13 cellular contexts compared by ENCODE assay signal in genomic region chr2:204483497-204484164, GRCh38.
A peak's percentile ranks its signal among the peaks of the same experiment; 100 is the strongest.
DNase-seq lines count a peak whose midpoint lies in the region; ATAC-seq and TF ChIP-seq lines count a peak whose summit lies in the region.
"Had no signal": no experiment of that assay in that cellular context is flagged by ENCODE, and none has a peak within 500 bp of the region (broad histone marks: within the 10 kb centered on the region; RNA-seq: fewer than 3 reads in every experiment).

No MANE protein-coding gene starts in this region.

- intact Hi-C loops in CD8-positive, alpha-beta T cell (cut with DNase I, micrococcal nuclease) = no loop called here

- H3K27me3 Mint-ChIP-seq in CD8-positive, alpha-beta T cell (ENCODE audit: low read depth) = peaks cover 2% of the 10 kb centered on the region
- H3K27me3 Mint-ChIP-seq: activated naive CD8-positive, alpha-beta T cell treated with anti-CD3 and anti-CD28 coated beads for 36 hours had no signal

- H3K4me2 ChIP-seq in hepatocyte = peak overlapping the region; percentile 37

- no peak overlapping the region for H3K4me3 Mint-ChIP-seq in CD8-positive, alpha-beta T cell
- H3K4me3 Mint-ChIP-seq: activated naive CD8-positive, alpha-beta T cell treated with anti-CD3 and anti-CD28 coated beads for 36 hours had no signal

- no peak overlapping the region for H2AFZ ChIP-seq in hepatocyte

- no peaks in the 10 kb centered on the region for H3K4me1 Mint-ChIP-seq in CD8-positive, alpha-beta T cell (ENCODE audit: low read depth)
- H3K4me1 Mint-ChIP-seq: activated naive CD8-positive, alpha-beta T cell treated with anti-CD3 and anti-CD28 coated beads for 36 hours had no signal

- no peak overlapping the region for H3K4me3 ChIP-seq in hepatocyte
- no peak overlapping the region for H3K4me3 ChIP-seq in CD8-positive, alpha-beta T cell (ENCODE audit: low read depth, low read length)

- WGBS in hepatocyte (ENCODE audit: low lambda C conversion rate, missing lambda C conversion rate) = 49% methylated on average over 4 of the region's 4 CpGs

- H4K20me1 ChIP-seq in hepatocyte (ENCODE audit: insufficient read depth, poor library complexity, severe bottlenecking) = no peaks in the 10 kb centered on the region

- CTCF ChIA-PET in HEK293T (lab: Yijun Ruan, JAX) = no interaction called here
- CTCF ChIA-PET in CD8-positive, alpha-beta T cell (lab: Charles Lee) = no interaction called here

- POLR2A ChIA-PET in HEK293T (lab: Yijun Ruan, JAX) = no interaction called here
- POLR2A ChIA-PET in CD8-positive, alpha-beta T cell (lab: Charles Lee) = no interaction called here

- no peaks in the 10 kb centered on the region for H3K9me2 ChIP-seq in hepatocyte (replicated peaks; ENCODE audit: insufficient read depth)

- no peak for ATAC-seq in CD8-positive, alpha-beta T cell
- ATAC-seq in GM19351 (IDR thresholded peaks at IDR 0.05; ENCODE audit: unreplicated experiment) = no peak
- ATAC-seq in GM19023 (IDR thresholded peaks at IDR 0.05; ENCODE audit: unreplicated experiment) = no peak
- ATAC-seq in GM21367 (IDR thresholded peaks at IDR 0.05; ENCODE audit: unreplicated experiment) = no peak

- no peaks in the 10 kb centered on the region for H3K27me3 ChIP-seq in hepatocyte
- H3K27me3 ChIP-seq in CD8-positive, alpha-beta T cell (ENCODE audit: insufficient read depth, low read length) = peaks cover 2% of the 10 kb centered on the region

- no peaks in the 10 kb centered on the region for H3K9me3 ChIP-seq in hepatocyte (ENCODE audit: low read depth)
- H3K9me3 ChIP-seq in CD8-positive, alpha-beta T cell (ENCODE audit: low read length) = no peaks in the 10 kb centered on the region

- H3K79me2 ChIP-seq in hepatocyte = no peaks in the 10 kb centered on the region

- peaks cover 24% of the 10 kb centered on the region for H3K4me1 ChIP-seq in hepatocyte (ENCODE audit: insufficient read depth)
- no peaks in the 10 kb centered on the region for H3K4me1 ChIP-seq in CD8-positive, alpha-beta T cell (ENCODE audit: insufficient read depth, low read length)

- H3K27ac Mint-ChIP-seq in CD8-positive, alpha-beta T cell = no peak overlapping the region
- H3K27ac Mint-ChIP-seq: activated naive CD8-positive, alpha-beta T cell treated with anti-CD3 and anti-CD28 coated beads for 36 hours had no signal

- no peaks in the 10 kb centered on the region for H3K36me3 ChIP-seq in hepatocyte (replicated peaks; ENCODE audit: insufficient read depth, low read depth)
- H3K36me3 ChIP-seq in CD8-positive, alpha-beta T cell (ENCODE audit: insufficient read depth, low read length) = no peaks in the 10 kb centered on the region

- DNase-seq in HEK293T (ENCODE audit: extremely low spot score) (peak; percentile 19), NCI-H510A treated with DMSO at 0.1 percent for 48 hours (lab: John Stamatoyannopoulos, UW) (peak; percentile 57), hepatocyte (ENCODE audit: low spot score) (peak; percentile 50)
- no peak for DNase-seq in CD8-positive, alpha-beta T cell
- DNase-seq: activated naive CD8-positive, alpha-beta T cell treated with anti-CD3 and anti-CD28 coated beads for 36 hours; KG1; midbrain; SHP77 treated with DMSO at 0.1 percent for 48 hours; stimulated activated CD4-positive, alpha-beta T cell treated with anti-CD3 and anti-CD28 coated beads, Interleukin-1b, Interleukin-23, amount 100 ng/mL, for 48 hours had no signal

- H3K27ac ChIP-seq in 22Rv1 = peak overlapping the region; percentile 37
- H3K27ac ChIP-seq in hepatocyte = no peak overlapping the region
- no peak overlapping the region for H3K27ac ChIP-seq in CD8-positive, alpha-beta T cell (ENCODE audit: low read depth, low read length)

- no peaks in the 10 kb centered on the region for H3K9me3 Mint-ChIP-seq in CD8-positive, alpha-beta T cell
- H3K9me3 Mint-ChIP-seq: activated naive CD8-positive, alpha-beta T cell treated with anti-CD3 and anti-CD28 coated beads for 36 hours had no signal

- TF ChIP-seq CTCF in 22Rv1 (IDR thresholded peaks at IDR 0.05) (no peak), hepatocyte (IDR thresholded peaks at IDR 0.05; ENCODE audit: poor library complexity) (no peak)
- no peak for TF ChIP-seq CTCF in CD8-positive, alpha-beta T cell (IDR thresholded peaks at IDR 0.05)

- no peaks in the 10 kb centered on the region for H3K36me3 Mint-ChIP-seq in CD8-positive, alpha-beta T cell
- H3K36me3 Mint-ChIP-seq: activated naive CD8-positive, alpha-beta T cell treated with anti-CD3 and anti-CD28 coated beads for 36 hours had no signal

TF ChIP-seq in HEK293T, 16 proteins besides CTCF, POLR2A, EP300 and RAD21:
- TF ChIP-seq FOXK2 (IDR thresholded peaks at IDR 0.05) (no peak), SUZ12 (IDR thresholded peaks at IDR 0.05) (no peak), L3MBTL2 (conservative IDR thresholded peaks at IDR 0.05) (no peak)

Comparison
In these comparisons a context has a peak if more than half of its experiments do, and no peak if none do; other contexts are left out.
1. DNase-seq: peak in HEK293T (single experiment), NCI-H510A treated with DMSO at 0.1 percent for 48 hours (single experiment) and hepatocyte (single experiment); none in CD8-positive, alpha-beta T cell (0 of 7).